ENCODE assay signal across 8 cellular contexts in genomic region chr16:53664724-53665345, GRCh38. TPM values are rescaled to one million over a fixed set of nuclear protein-coding genes. Genes with fewer than 3 reads are reported as not detected.
DNase-seq lines count a peak whose midpoint lies in the region; ATAC-seq and TF ChIP-seq lines count a peak whose summit lies in the region.

No MANE protein-coding gene starts in this region.

- H3K27me3 ChIP-seq in heart left ventricle (no peaks in the 10 kb centered on the region), dorsolateral prefrontal cortex (no peaks in the 10 kb centered on the region), tibial nerve (no peaks in the 10 kb centered on the region)

- TF ChIP-seq POLR2A in heart left ventricle (IDR thresholded peaks at IDR 0.05): no peak
- TF ChIP-seq POLR2A in tibial nerve (IDR thresholded peaks at IDR 0.05): no peak

- H3K4me1 ChIP-seq in heart left ventricle (peaks cover 0 to 14% (median 0%) of the 10 kb centered on the region in 12 donors), tibial nerve (no peaks in the 10 kb centered on the region)

- peak overlapping the region in 6 of 12 donors; percentile 6 to 43 (median 20) for H3K27ac ChIP-seq in heart left ventricle
- no peak overlapping the region for H3K27ac ChIP-seq in dorsolateral prefrontal cortex
- no peak overlapping the region for H3K27ac ChIP-seq in tibial nerve

- ATAC-seq in GM19351 (IDR thresholded peaks at IDR 0.05; ENCODE audit: unreplicated experiment): peak; percentile 89
- peak; percentile 20 to 65 (median 39) for ATAC-seq in heart left ventricle

- H3K4me3 ChIP-seq in heart left ventricle: peak overlapping the region in 4 of 12 donors; percentile 4 to 39 (median 16)
- H3K4me3 ChIP-seq in dorsolateral prefrontal cortex: no peak overlapping the region
- H3K4me3 ChIP-seq in tibial nerve: no peak overlapping the region

- peak; percentile 39 for DNase-seq in AG08396 (ENCODE audit: low spot score)
- peak; percentile 92 for DNase-seq in HT1080 (ENCODE audit: low read depth)
- DNase-seq in heart left ventricle: no peak
- DNase-seq in DMS114 treated with DMSO at 0.1 percent for 48 hours (lab: John Stamatoyannopoulos, UW; ENCODE audit: unreplicated experiment): no peak
- DNase-seq in dorsolateral prefrontal cortex: no peak
- DNase-seq in tibial nerve (ENCODE audit: low spot score in 2 of 2): no peak
- DNase-seq in NCI-H1092 (lab: John Stamatoyannopoulos, UW): no peak

- TF ChIP-seq CTCF in heart left ventricle (IDR thresholded peaks at IDR 0.05) (no peak), dorsolateral prefrontal cortex (IDR thresholded peaks at IDR 0.05 in 54 of 56, conservative IDR thresholded peaks at IDR 0.05 in 2 of 56; ENCODE audit: low read depth in 1 of 56, partially characterized antibody in 56 of 56) (no peak), tibial nerve (IDR thresholded peaks at IDR 0.05) (no peak)

- intact Hi-C loops in heart left ventricle (cut with DNase I) (no loop called here), dorsolateral prefrontal cortex (cut with DNase I) (no loop called here)

- no peaks in the 10 kb centered on the region for H3K36me3 ChIP-seq in heart left ventricle
- H3K36me3 ChIP-seq in tibial nerve: no peaks in the 10 kb centered on the region

- no peaks in the 10 kb centered on the region for H3K9me3 ChIP-seq in heart left ventricle
- H3K9me3 ChIP-seq in tibial nerve: no peaks in the 10 kb centered on the region

- no peak for TF ChIP-seq EP300 in tibial nerve (IDR thresholded peaks at IDR 0.05)

- WGBS in heart left ventricle, 4 donors: 52 to 59% (median 55%) methylated on average over 7 of the region's 7 CpGs
- 61% methylated on average over 7 of the region's 7 CpGs for WGBS in tibial nerve, 2 donors

RNA-seq across cellular contexts. Expression of gene RPGRIP1L, which starts 38.8 kb away (rescaled TPM):
- total RNA-seq in HT1080 (2014; rRNA removed; shearing (Covaris generic)): 5.6 and 6.1 TPM in 2 replicates
- 7.9 and 8.5 TPM in 2 replicates for polyA plus RNA-seq in HT1080 (2015; cell fraction: cytosol; rRNA removed)
- polyA plus RNA-seq in HT1080 (2015; cell fraction: nucleus; rRNA removed): 15.7 and 17.0 TPM in 2 replicates
- total RNA-seq in heart left ventricle: 1 to 10 TPM; 1.4 to 4.6 (median 2.4) TPM
- polyA plus RNA-seq in heart left ventricle: 1 to 10 TPM in 1 of 2 donors, under 1 TPM in 1; 0.69 to 1.4 TPM
- total RNA-seq in dorsolateral prefrontal cortex: 10 to 100 TPM in 119 of 120 experiments, 1 to 10 TPM in 1; 8.7 to 28.2 (median 19.7) TPM
- 1 to 10 TPM; 4.4 to 7.1 (median 6.6) TPM for total RNA-seq in tibial nerve

RNA-seq across cellular contexts. Expression of gene FTO, which starts 39.1 kb away (rescaled TPM):
- total RNA-seq in HT1080 (2014; rRNA removed; shearing (Covaris generic)): 34.8 and 46.7 TPM in 2 replicates
- 49.1 and 59.8 TPM in 2 replicates for polyA plus RNA-seq in HT1080 (2015; cell fraction: cytosol; rRNA removed)
- 57.6 and 61.6 TPM in 2 replicates for polyA plus RNA-seq in HT1080 (2015; cell fraction: nucleus; rRNA removed)
- total RNA-seq in heart left ventricle (100 to 1,000 TPM in 1 of 9 donors, 10 to 100 TPM in 8; 77.2 to 105 (median 87.0) TPM), dorsolateral prefrontal cortex (100 to 1,000 TPM; 127 to 278 (median 204) TPM), tibial nerve (100 to 1,000 TPM in 3 of 4 donors, 10 to 100 TPM in 1; 98.1 to 127 (median 109) TPM)
- 10 to 100 TPM; 11.8 to 45.0 TPM for polyA plus RNA-seq in heart left ventricle

Comparison
In these comparisons a context has a peak if more than half of its experiments do, and no peak if none do; other contexts are left out.
1. DNase-seq: peak in AG08396 (single experiment) and HT1080 (single experiment); none in heart left ventricle (0 of 5), DMS114 treated with DMSO at 0.1 percent for 48 hours (single experiment), dorsolateral prefrontal cortex (0 of 10), tibial nerve (0 of 2) and NCI-H1092 (single experiment).